24 cellular contexts compared by ENCODE assay signal in genomic region chr5:131608597-131608996, GRCh38. TPM values are rescaled to one million over a fixed set of nuclear protein-coding genes. Genes with fewer than 3 reads are reported as not detected.
A peak's percentile ranks its signal among the peaks of the same experiment; 100 is the strongest.
DNase-seq lines count a peak whose midpoint lies in the region; ATAC-seq and TF ChIP-seq lines count a peak whose summit lies in the region.
"Had no signal": no experiment of that assay in that cellular context is flagged by ENCODE, and none has a peak within 500 bp of the region (broad histone marks: within the 10 kb centered on the region; RNA-seq: fewer than 3 reads in every experiment).

No MANE protein-coding gene starts in this region.

- no peak overlapping the region for H3K4me3 ChIP-seq in hepatocyte
- H3K4me3 ChIP-seq: A549, cardiac muscle cell, psoas muscle had no signal

- peaks cover 7% of the 10 kb centered on the region for H3K36me3 Mint-ChIP-seq in activated naive CD4-positive, alpha-beta T cell treated with anti-CD3 and anti-CD28 coated beads, Interleukin-2, amount 50 U/mL, for 24 hours
- peaks cover 5% of the 10 kb centered on the region for H3K36me3 Mint-ChIP-seq in activated naive CD4-positive, alpha-beta T cell treated with anti-CD3 and anti-CD28 coated beads for 36 hours (ENCODE audit: low read depth)
- H3K36me3 Mint-ChIP-seq in IgD-negative memory B cell (peaks cover 2% of the 10 kb centered on the region), chondrocyte (ENCODE audit: low read depth) (no peaks in the 10 kb centered on the region)
- peaks cover 3 to 18% of the 10 kb centered on the region in 2 donors for H3K36me3 Mint-ChIP-seq in stimulated activated naive B cell treated with anti-CD40 and anti-IgM and Interleukin-4, amounts not matched to agents 10 μg/mL and 1 μg/mL and 100 μg/mL, for 72 hours

- intact Hi-C loops in activated naive CD4-positive, alpha-beta T cell treated with anti-CD3 and anti-CD28 coated beads for 36 hours (cut with micrococcal nuclease): loop anchor here (1.0 kb wide), 1 partner anchor 24 kb away; no protein-coding TSS in a partner anchor

- no peaks in the 10 kb centered on the region for H3K36me3 ChIP-seq in hepatocyte (replicated peaks; ENCODE audit: insufficient read depth, low read depth)
- H3K36me3 ChIP-seq: cardiac muscle cell had no signal

- no peaks in the 10 kb centered on the region for H3K27me3 ChIP-seq in hepatocyte
- H3K27me3 ChIP-seq: cardiac muscle cell had no signal

- H3K4me2 ChIP-seq in hepatocyte: no peak overlapping the region
- H3K4me2 ChIP-seq: A549 had no signal

- H2AFZ ChIP-seq in hepatocyte: no peak overlapping the region

- TF ChIP-seq CTCF in chondrocyte (IDR thresholded peaks at IDR 0.05) (no peak), hepatocyte (IDR thresholded peaks at IDR 0.05; ENCODE audit: poor library complexity) (no peak)

- H3K79me2 ChIP-seq in hepatocyte: peaks cover 86% of the 10 kb centered on the region

- peak overlapping the region; percentile 92 for H3K27ac Mint-ChIP-seq in activated naive CD4-positive, alpha-beta T cell treated with anti-CD3 and anti-CD28 coated beads, Interleukin-2, amount 50 U/mL, for 24 hours
- no peak overlapping the region for H3K27ac Mint-ChIP-seq in activated naive CD4-positive, alpha-beta T cell treated with anti-CD3 and anti-CD28 coated beads for 36 hours
- H3K27ac Mint-ChIP-seq in IgD-negative memory B cell: peak overlapping the region in 2 of 3 donors; percentile 3 to 60
- H3K27ac Mint-ChIP-seq in chondrocyte (ENCODE audit: unreplicated experiment): peak overlapping the region; percentile 50
- H3K27ac Mint-ChIP-seq in stimulated activated naive B cell treated with anti-CD40 and anti-IgM and Interleukin-4, amounts not matched to agents 10 μg/mL and 1 μg/mL and 100 μg/mL, for 72 hours: peak overlapping the region; percentile 78
- H3K27ac Mint-ChIP-seq: activated CD4-positive, alpha-beta memory T cell treated with anti-CD3 and anti-CD28 coated beads, Interleukin-2, amount 10 ng/mL, durations not matched to agents 7 days and 5 days had no signal

- peak overlapping the region; percentile 59 for H3K4me3 Mint-ChIP-seq in activated naive CD4-positive, alpha-beta T cell treated with anti-CD3 and anti-CD28 coated beads, Interleukin-2, amount 50 U/mL, for 24 hours
- H3K4me3 Mint-ChIP-seq in activated naive CD4-positive, alpha-beta T cell treated with anti-CD3 and anti-CD28 coated beads for 36 hours: no peak overlapping the region
- H3K4me3 Mint-ChIP-seq in IgD-negative memory B cell (peak overlapping the region in 1 of 4 donors; percentile 63), chondrocyte (ENCODE audit: unreplicated experiment) (no peak overlapping the region)
- H3K4me3 Mint-ChIP-seq in stimulated activated naive B cell treated with anti-CD40 and anti-IgM and Interleukin-4, amounts not matched to agents 10 μg/mL and 1 μg/mL and 100 μg/mL, for 72 hours: no peak overlapping the region
- H3K4me3 Mint-ChIP-seq: activated CD4-positive, alpha-beta memory T cell treated with anti-CD3 and anti-CD28 coated beads, Interleukin-2, amount 10 ng/mL, durations not matched to agents 7 days and 5 days had no signal

- H4K20me1 ChIP-seq in hepatocyte (ENCODE audit: insufficient read depth, poor library complexity, severe bottlenecking): peaks cover 5% of the 10 kb centered on the region

- H3K9me3 Mint-ChIP-seq in activated naive CD4-positive, alpha-beta T cell treated with anti-CD3 and anti-CD28 coated beads, Interleukin-2, amount 50 U/mL, for 24 hours: no peaks in the 10 kb centered on the region
- no peaks in the 10 kb centered on the region for H3K9me3 Mint-ChIP-seq in activated naive CD4-positive, alpha-beta T cell treated with anti-CD3 and anti-CD28 coated beads for 36 hours
- H3K9me3 Mint-ChIP-seq in IgD-negative memory B cell (no peaks in the 10 kb centered on the region), chondrocyte (ENCODE audit: low read depth) (no peaks in the 10 kb centered on the region)
- no peaks in the 10 kb centered on the region for H3K9me3 Mint-ChIP-seq in stimulated activated naive B cell treated with anti-CD40 and anti-IgM and Interleukin-4, amounts not matched to agents 10 μg/mL and 1 μg/mL and 100 μg/mL, for 72 hours
- H3K9me3 Mint-ChIP-seq: activated CD4-positive, alpha-beta memory T cell treated with anti-CD3 and anti-CD28 coated beads, Interleukin-2, amount 10 ng/mL, durations not matched to agents 7 days and 5 days had no signal

- no peak for DNase-seq in activated naive CD4-positive, alpha-beta T cell treated with anti-CD3 and anti-CD28 coated beads for 36 hours
- DNase-seq in chondrocyte (ENCODE audit: low spot score) (no peak), COLO668 (lab: John Stamatoyannopoulos, UW; ENCODE audit: unreplicated experiment) (no peak), SKM-1 treated with dmso at 0.1 percent for 144 hours (lab: John Stamatoyannopoulos, UW; ENCODE audit: unreplicated experiment) (no peak), hepatocyte (ENCODE audit: low spot score) (no peak)
- DNase-seq in stimulated activated naive B cell treated with anti-CD40 and anti-IgM and Interleukin-4, amounts not matched to agents 10 μg/mL and 1 μg/mL and 100 μg/mL, for 72 hours: no peak
- DNase-seq: activated CD4-positive, alpha-beta memory T cell treated with anti-CD3 and anti-CD28 coated beads, Interleukin-2, amount 10 ng/mL, durations not matched to agents 7 days and 5 days; activated CD4-positive, CD25-positive, alpha-beta regulatory T cell; activated T-cell treated with anti-CD3 and anti-CD28 coated beads, Interleukin-2, amount 50 U/mL, for 1 hour; dermis blood vessel endothelial cell; HCEC 1CT; mammary epithelial cell; NCI-H1105 treated with DMSO at 0.1 percent for 48 hours; NCI-H2081; NCI-H774; OCI-M1; psoas muscle; Right ventricle myocardium superior; T1000 had no signal

- no peak for ATAC-seq in stimulated activated naive B cell treated with anti-CD40 and anti-IgM and Interleukin-4, amounts not matched to agents 10 μg/mL and 1 μg/mL and 100 μg/mL, for 72 hours (replicated peaks)
- ATAC-seq: A549 had no signal

- H3K4me1 ChIP-seq in hepatocyte (ENCODE audit: insufficient read depth): peaks cover 14% of the 10 kb centered on the region

- peaks cover 75% of the 10 kb centered on the region for H3K4me1 Mint-ChIP-seq in activated naive CD4-positive, alpha-beta T cell treated with anti-CD3 and anti-CD28 coated beads, Interleukin-2, amount 50 U/mL, for 24 hours
- H3K4me1 Mint-ChIP-seq in activated naive CD4-positive, alpha-beta T cell treated with anti-CD3 and anti-CD28 coated beads for 36 hours (ENCODE audit: low read depth): peaks cover 62% of the 10 kb centered on the region
- H3K4me1 Mint-ChIP-seq in IgD-negative memory B cell (peaks cover 20 to 50% (median 40%) of the 10 kb centered on the region in 3 donors), chondrocyte (ENCODE audit: low read depth) (peaks cover 51% of the 10 kb centered on the region)
- peaks cover 37 to 51% of the 10 kb centered on the region in 2 donors for H3K4me1 Mint-ChIP-seq in stimulated activated naive B cell treated with anti-CD40 and anti-IgM and Interleukin-4, amounts not matched to agents 10 μg/mL and 1 μg/mL and 100 μg/mL, for 72 hours

- H3K27ac ChIP-seq in hepatocyte: no peak overlapping the region
- H3K27ac ChIP-seq: A549, cardiac muscle cell, HL-60, psoas muscle had no signal

- no peaks in the 10 kb centered on the region for H3K27me3 Mint-ChIP-seq in activated naive CD4-positive, alpha-beta T cell treated with anti-CD3 and anti-CD28 coated beads, Interleukin-2, amount 50 U/mL, for 24 hours
- H3K27me3 Mint-ChIP-seq in activated naive CD4-positive, alpha-beta T cell treated with anti-CD3 and anti-CD28 coated beads for 36 hours (ENCODE audit: low read depth): no peaks in the 10 kb centered on the region
- no peaks in the 10 kb centered on the region for H3K27me3 Mint-ChIP-seq in IgD-negative memory B cell
- no peaks in the 10 kb centered on the region for H3K27me3 Mint-ChIP-seq in chondrocyte (ENCODE audit: low read depth)
- H3K27me3 Mint-ChIP-seq in stimulated activated naive B cell treated with anti-CD40 and anti-IgM and Interleukin-4, amounts not matched to agents 10 μg/mL and 1 μg/mL and 100 μg/mL, for 72 hours: no peaks in the 10 kb centered on the region
- H3K27me3 Mint-ChIP-seq: activated CD4-positive, alpha-beta memory T cell treated with anti-CD3 and anti-CD28 coated beads, Interleukin-2, amount 10 ng/mL, durations not matched to agents 7 days and 5 days had no signal

- H3K9me2 ChIP-seq in hepatocyte (replicated peaks; ENCODE audit: insufficient read depth): no peaks in the 10 kb centered on the region

- CTCF ChIA-PET in activated naive CD4-positive, alpha-beta T cell treated with anti-CD3 and anti-CD28 coated beads for 36 hours (lab: Charles Lee): interaction anchor here (0.7 to 2.4 kb wide), 3 partner anchors 19 to 455 kb away, joined by 3 to 8 read pairs (median 7); no protein-coding TSS in a partner anchor

- H3K9me3 ChIP-seq in hepatocyte (ENCODE audit: low read depth): no peaks in the 10 kb centered on the region
- H3K9me3 ChIP-seq: A549, psoas muscle had no signal

- WGBS in hepatocyte (ENCODE audit: low lambda C conversion rate, missing lambda C conversion rate): 98% methylated on average over 5 of the region's 5 CpGs

RNA-seq across cellular contexts. Expression of gene RAPGEF6, which starts 26.4 kb away (rescaled TPM):
- total RNA-seq in activated naive CD4-positive, alpha-beta T cell treated with anti-CD3 and anti-CD28 coated beads for 36 hours: 10 to 100 TPM; 34.5 to 37.3 TPM
- polyA plus RNA-seq in IgD-negative memory B cell (16.6 TPM), hepatocyte (4.2 and 4.7 TPM in 2 replicates)
- total RNA-seq in chondrocyte (12.1 to 18.9 TPM (median 13.6 TPM) in 3 replicates), hepatocyte (13.3 and 13.7 TPM in 2 replicates)
